8 cellular contexts compared by ENCODE assay signal in the genomic region with DNA sequence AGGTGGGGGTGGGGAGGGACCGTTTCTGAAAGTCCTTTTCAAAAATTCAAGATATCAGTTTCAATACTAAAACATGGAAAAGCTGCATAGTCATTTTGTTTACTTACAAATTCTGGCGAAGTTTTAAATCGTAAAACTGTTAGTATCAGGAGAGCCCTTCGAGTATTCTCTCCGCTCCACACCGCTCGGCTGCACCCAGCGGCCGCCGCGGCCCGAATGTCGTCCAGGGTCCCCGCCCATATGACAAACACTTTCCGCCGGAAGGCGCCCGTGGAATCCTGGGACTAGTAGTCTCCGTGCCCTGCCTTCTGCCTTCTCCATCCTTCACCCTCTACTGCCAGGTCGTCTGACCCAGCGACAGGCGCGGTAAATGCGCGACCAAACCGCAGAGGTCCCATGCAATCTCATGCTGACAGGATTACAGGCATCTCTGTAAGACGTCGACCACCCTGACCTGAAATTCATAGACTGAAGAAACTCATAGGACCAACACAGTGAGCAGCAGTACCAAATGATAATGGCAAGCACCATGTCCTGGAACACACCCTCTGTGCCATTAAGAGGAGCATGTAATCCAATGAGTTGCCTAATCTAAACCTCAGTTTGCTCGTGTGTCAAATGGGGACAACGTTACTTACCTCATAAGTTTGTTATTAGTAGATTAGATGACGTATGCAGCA. TPM values are rescaled to one million over a fixed set of nuclear protein-coding genes. Genes with fewer than 3 reads are reported as not detected.
DNase-seq lines count a peak whose midpoint lies in the region; ATAC-seq and TF ChIP-seq lines count a peak whose summit lies in the region.

TOR1AIP2 (minus strand) TSS at position 218 of the 680 bp plus-strand sequence. CDS start 25,138 bp downstream, outside the sequence.

- peak within 1 kb of the TSS; percentile 73 to 93 for H3K4me3 ChIP-seq in right atrium auricular region
- H3K4me3 ChIP-seq in vagina = peak within 1 kb of the TSS; percentile 57 to 63

- H3K27me3 ChIP-seq in right atrium auricular region = no peaks in the 10 kb centered on the region
- H3K27me3 ChIP-seq in vagina = no peaks in the 10 kb centered on the region

- peaks cover 0 to 39% of the 10 kb centered on the region in 2 donors for H3K4me1 ChIP-seq in right atrium auricular region
- H3K4me1 ChIP-seq in vagina = peaks cover 50% of the 10 kb centered on the region

- peak; percentile 31 to 99 for TF ChIP-seq POLR2A in vagina (IDR thresholded peaks at IDR 0.05)

- peak; percentile 59 for ATAC-seq in HG02852 (IDR thresholded peaks at IDR 0.05; ENCODE audit: unreplicated experiment)

- intact Hi-C loops in vagina (cut with DNase I) = no loop called here

- TF ChIP-seq CTCF in GM13977 (IDR thresholded peaks at IDR 0.05; ENCODE audit: extremely low read depth, insufficient read depth, missing control alignments) (no peak), right atrium auricular region (IDR thresholded peaks at IDR 0.05) (peak in 1 of 2 donors; percentile 22), vagina (IDR thresholded peaks at IDR 0.05) (no peak)

- H3K36me3 ChIP-seq in right atrium auricular region (peaks cover 6% of the 10 kb centered on the region), vagina (peaks cover 0 to 11% of the 10 kb centered on the region in 2 donors)

- H3K9me3 ChIP-seq in right atrium auricular region (no peaks in the 10 kb centered on the region), vagina (no peaks in the 10 kb centered on the region)

- H3K27ac ChIP-seq in angular gyrus (ENCODE audit: low read depth, low read length) (peak within 1 kb of the TSS; percentile 81), right atrium auricular region (peak within 1 kb of the TSS; percentile 71 to 84), vagina (peak within 1 kb of the TSS; percentile 71)

- in situ Hi-C loops in GM13977 (cut with MboI; ENCODE audit: low pct_unique_long_range_greater_than_20kb, low sequenced_read_pairs, unreplicated experiment) = loop anchor here (10.0 kb wide), 1 partner anchor 287 kb away; no protein-coding TSS in a partner anchor

- peak; percentile 79 for DNase-seq in GM13977 (ENCODE audit: low spot score)
- peak; percentile 88 for DNase-seq in NCI-H1694 (lab: John Stamatoyannopoulos, UW)
- DNase-seq in T-helper 2 cell = peak; percentile 67 to 90 (median 74)
- DNase-seq in right atrium auricular region (ENCODE audit: low spot score) = peak; percentile 93
- DNase-seq in putamen (ENCODE audit: low spot score) = peak; percentile 93
- peak in 1 of 2 donors; percentile 94 for DNase-seq in vagina (ENCODE audit: extremely low spot score in 2 of 2)

RNA-seq across cellular contexts. Expression of gene TOR1AIP2, which starts in this region (rescaled TPM):
- total RNA-seq in right atrium auricular region = 10 to 100 TPM; 44.7 to 59.7 TPM
- total RNA-seq in vagina = 53.8 TPM
